1 cellular context compared by ENCODE assay signal in the genomic region with DNA sequence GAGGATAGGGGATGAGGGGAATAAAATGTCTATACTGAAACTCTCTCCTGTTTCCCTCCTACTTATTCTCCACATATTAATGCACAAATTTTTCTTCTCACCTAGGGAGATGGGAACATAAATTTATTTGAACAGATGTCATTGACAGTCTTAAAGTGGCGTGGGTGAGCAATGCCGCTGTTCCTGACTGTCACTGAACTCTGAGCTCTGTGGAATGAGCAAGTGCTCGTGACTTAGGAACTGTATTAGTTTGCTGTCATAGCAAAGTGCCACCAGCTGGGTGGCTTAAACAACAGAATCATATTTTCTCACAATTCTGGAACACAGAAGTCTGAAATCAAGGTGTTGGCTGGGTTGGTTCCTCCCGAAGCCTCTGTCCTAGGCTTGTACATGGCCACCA.
TF ChIP-seq lines count a peak whose summit lies in the region.

No MANE protein-coding gene starts in this region.

TF ChIP-seq in IMR-90, 13 proteins besides CTCF, POLR2A, EP300 and RAD21 (continued from another document):
- TF ChIP-seq, protein P1, sequence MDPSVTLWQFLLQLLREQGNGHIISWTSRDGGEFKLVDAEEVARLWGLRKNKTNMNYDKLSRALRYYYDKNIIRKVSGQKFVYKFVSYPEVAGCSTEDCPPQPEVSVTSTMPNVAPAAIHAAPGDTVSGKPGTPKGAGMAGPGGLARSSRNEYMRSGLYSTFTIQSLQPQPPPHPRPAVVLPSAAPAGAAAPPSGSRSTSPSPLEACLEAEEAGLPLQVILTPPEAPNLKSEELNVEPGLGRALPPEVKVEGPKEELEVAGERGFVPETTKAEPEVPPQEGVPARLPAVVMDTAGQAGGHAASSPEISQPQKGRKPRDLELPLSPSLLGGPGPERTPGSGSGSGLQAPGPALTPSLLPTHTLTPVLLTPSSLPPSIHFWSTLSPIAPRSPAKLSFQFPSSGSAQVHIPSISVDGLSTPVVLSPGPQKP (IDR thresholded peaks at IDR 0.05; ENCODE audit: borderline replicate concordance, low read depth, low read length), result no peak
- TF ChIP-seq MAZ (IDR thresholded peaks at IDR 0.05; ENCODE audit: borderline replicate concordance, low read depth, low read length) (no peak), SMC3 (IDR thresholded peaks at IDR 0.05; ENCODE audit: low read depth, low read length) (no peak), CEBPB (IDR thresholded peaks at IDR 0.05; ENCODE audit: low read depth, low read length) (no peak), MAFK (IDR thresholded peaks at IDR 0.05; ENCODE audit: low read depth, low read length) (no peak), NFE2L2 (IDR thresholded peaks at IDR 0.05; ENCODE audit: low read depth, low read length) (no peak), RCOR1 (IDR thresholded peaks at IDR 0.05; ENCODE audit: insufficient replicate concordance, low read length) (no peak)
- TF ChIP-seq, protein P2, sequence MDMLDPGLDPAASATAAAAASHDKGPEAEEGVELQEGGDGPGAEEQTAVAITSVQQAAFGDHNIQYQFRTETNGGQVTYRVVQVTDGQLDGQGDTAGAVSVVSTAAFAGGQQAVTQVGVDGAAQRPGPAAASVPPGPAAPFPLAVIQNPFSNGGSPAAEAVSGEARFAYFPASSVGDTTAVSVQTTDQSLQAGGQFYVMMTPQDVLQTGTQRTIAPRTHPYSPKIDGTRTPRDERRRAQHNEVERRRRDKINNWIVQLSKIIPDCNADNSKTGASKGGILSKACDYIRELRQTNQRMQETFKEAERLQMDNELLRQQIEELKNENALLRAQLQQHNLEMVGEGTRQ (IDR thresholded peaks at IDR 0.05; ENCODE audit: low read depth, low read length), result no peak
TF ChIP-seq in IMR-90: peak in this region for 0.
